Comparison of ENCODE assay signal across 24 cellular contexts in the genomic region with DNA sequence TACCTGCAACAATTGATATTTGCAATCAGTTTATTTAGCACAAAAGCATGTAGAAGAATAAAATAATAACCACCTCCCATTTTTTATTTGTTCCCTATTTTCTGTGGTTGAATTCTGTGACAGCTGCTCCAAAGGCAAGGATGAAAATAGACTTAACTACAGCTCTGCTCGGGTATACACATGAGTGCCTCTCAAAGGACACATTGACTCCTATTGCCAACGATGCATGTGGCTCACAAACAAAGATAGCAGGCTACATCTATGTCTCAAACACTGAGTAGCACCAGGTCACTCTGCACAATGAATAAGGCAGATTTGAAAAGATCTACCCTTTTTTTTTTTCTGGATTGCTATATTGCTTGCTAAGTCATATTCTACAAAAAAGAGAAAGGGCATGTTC.
A peak's percentile ranks its signal among the peaks of the same experiment; 100 is the strongest.
DNase-seq lines count a peak whose midpoint lies in the region; ATAC-seq and TF ChIP-seq lines count a peak whose summit lies in the region.
"Had no signal": no experiment of that assay in that cellular context is flagged by ENCODE, and none has a peak within 500 bp of the region (broad histone marks: within the 10 kb centered on the region; RNA-seq: fewer than 3 reads in every experiment).

No MANE protein-coding gene starts in this region.

- H3K4me3 Mint-ChIP-seq in GM23338 (no peak overlapping the region), nephron progenitor cell (no peak overlapping the region)
- H3K4me3 Mint-ChIP-seq: activated CD4-positive, alpha-beta T cell treated with anti-CD3 and anti-CD28 coated beads, Interleukin-2, amount 10 ng/mL, durations not matched to agents 7 days and 5 days; activated CD8-positive, alpha-beta memory T cell treated with anti-CD3 and anti-CD28 coated beads, Interleukin-2, amount 10 ng/mL, durations not matched to agents 7 days and 5 days; activated T-helper 1 cell treated with anti-CD3 and anti-CD28 coated beads, Interleukin-12 subunit alpha, Interleukin-12 subunit beta, Interleukin-2, Interleukin-4 antibody, amounts not matched to agents 30 ng/mL and 10 ng/mL and 1 ng/mL, durations not matched to agents 14 hours and 24 hours and 36 hours; CD4-positive, CD25-positive, alpha-beta regulatory T cell; dendritic cell treated with granulocyte-macrophage colony-stimulating factor and Interleukin-4, amounts not matched to agents 40 ng/mL and 50 ng/mL, for 4 days; stimulated activated naive CD8-positive, alpha-beta T cell treated with anti-CD3 and anti-CD28 coated beads, Interleukin-15, Interleukin-2, amounts not matched to agents 100 ng/mL and 50 ng/mL, for 24 hours had no signal

- peaks cover 8% of the 10 kb centered on the region; the same call in 2 of the 3 replicates for H3K36me3 Mint-ChIP-seq in GM23338 (ENCODE audit: low read depth)
- H3K36me3 Mint-ChIP-seq in nephron progenitor cell (ENCODE audit: low read depth) = peaks cover 4% of the 10 kb centered on the region
- H3K36me3 Mint-ChIP-seq: activated CD8-positive, alpha-beta memory T cell treated with anti-CD3 and anti-CD28 coated beads, Interleukin-2, amount 10 ng/mL, durations not matched to agents 7 days and 5 days; CD4-positive, CD25-positive, alpha-beta regulatory T cell had no signal

- H3K4me2 ChIP-seq in GM23338 = no peak overlapping the region

- DNase-seq in DMS153 (lab: John Stamatoyannopoulos, UW) (peak; percentile 52), GM23338 (ENCODE audit: low spot score) (no peak), NCI-H345 treated with DMSO at 0.1 percent for 48 hours (lab: John Stamatoyannopoulos, UW; ENCODE audit: unreplicated experiment) (peak; percentile 88), nephron progenitor cell (no peak), AG08396 (ENCODE audit: low spot score) (no peak), SW 1271 (lab: John Stamatoyannopoulos, UW) (no peak), NCI-H146 (lab: John Stamatoyannopoulos, UW) (no peak)
- DNase-seq: activated CD4-positive, alpha-beta T cell treated with anti-CD3 and anti-CD28 coated beads, Interleukin-2, amount 10 ng/mL, durations not matched to agents 7 days and 5 days; activated CD8-positive, alpha-beta memory T cell treated with anti-CD3 and anti-CD28 coated beads, Interleukin-2, amount 10 ng/mL, durations not matched to agents 7 days and 5 days; activated naive CD4-positive, alpha-beta T cell treated with anti-CD3 and anti-CD28 coated beads, Interleukin-2, amount 50 U/mL, for 16 hours; CD4-positive, CD25-positive, alpha-beta regulatory T cell; GF-D8; kidney; lower lobe of right lung; MG63; mucosa of descending colon; NCI-H526; WERI-Rb-1 had no signal

- peak; percentile 32; the same call in 1 of the 3 replicates for ATAC-seq in GM23338
- ATAC-seq: activated CD8-positive, alpha-beta memory T cell treated with anti-CD3 and anti-CD28 coated beads, Interleukin-2, amount 10 ng/mL, durations not matched to agents 7 days and 5 days; K562; lower lobe of right lung; mucosa of descending colon had no signal

- H3F3A ChIP-seq in GM23338 (replicated peaks; ENCODE audit: low read depth) = no peaks in the 10 kb centered on the region

- H3K79me2 ChIP-seq in GM23338 (replicated peaks; ENCODE audit: insufficient read depth) = no peaks in the 10 kb centered on the region

- H3K9me2 ChIP-seq in GM23338 (ENCODE audit: insufficient read depth) = no peaks in the 10 kb centered on the region

- H3K9me3 Mint-ChIP-seq in GM23338 (peaks cover 5% of the 10 kb centered on the region; the same call in 2 of the 3 replicates), nephron progenitor cell (peaks cover 10% of the 10 kb centered on the region)
- H3K9me3 Mint-ChIP-seq: activated CD4-positive, alpha-beta T cell treated with anti-CD3 and anti-CD28 coated beads, Interleukin-2, amount 10 ng/mL, durations not matched to agents 7 days and 5 days had no signal

- H3K27me3 Mint-ChIP-seq in GM23338 (ENCODE audit: insufficient read depth, low read depth, poor library complexity) (no peaks in the 10 kb centered on the region), nephron progenitor cell (ENCODE audit: low read depth, poor library complexity) (no peaks in the 10 kb centered on the region)
- H3K27me3 Mint-ChIP-seq: activated CD4-positive, alpha-beta T cell treated with anti-CD3 and anti-CD28 coated beads, Interleukin-2, amount 10 ng/mL, durations not matched to agents 7 days and 5 days; activated CD8-positive, alpha-beta memory T cell treated with anti-CD3 and anti-CD28 coated beads, Interleukin-2, amount 10 ng/mL, durations not matched to agents 7 days and 5 days; CD4-positive, CD25-positive, alpha-beta regulatory T cell; dendritic cell treated with granulocyte-macrophage colony-stimulating factor and Interleukin-4, amounts not matched to agents 40 ng/mL and 50 ng/mL, for 4 days; progenitor cell of endocrine pancreas; stimulated activated naive CD8-positive, alpha-beta T cell treated with anti-CD3 and anti-CD28 coated beads, Interleukin-15, Interleukin-2, amounts not matched to agents 100 ng/mL and 50 ng/mL, for 24 hours had no signal

- no peak for TF ChIP-seq CTCF in GM23338 (conservative IDR thresholded peaks at IDR 0.05; ENCODE audit: low read depth in 2 of 2)
- TF ChIP-seq CTCF in nephron progenitor cell (IDR thresholded peaks at IDR 0.05) = no peak

- H3K4me1 ChIP-seq in GM23338 (ENCODE audit: insufficient read depth) = 0 out of 2 replicates have a peak, but pooled peaks cover 5% of the 10 kb centered on the region
- H3K4me1 ChIP-seq: lower lobe of right lung had no signal

- H3K27me3 ChIP-seq in GM23338 (ENCODE audit: insufficient read depth) = no peaks in the 10 kb centered on the region
- H3K27me3 ChIP-seq: MG63, neutrophil had no signal

- H3K27ac ChIP-seq in GM23338 (ENCODE audit: low read depth) = no peak overlapping the region
- H3K27ac ChIP-seq: lower lobe of right lung, neutrophil, WERI-Rb-1 had no signal

- no peak overlapping the region for H2AFZ ChIP-seq in GM23338

- no peaks in the 10 kb centered on the region for H3K36me3 ChIP-seq in GM23338 (ENCODE audit: insufficient read depth)
- H3K36me3 ChIP-seq: lower lobe of right lung, MG63, neutrophil, WERI-Rb-1 had no signal

- no peak overlapping the region for H3K4me3 ChIP-seq in GM23338
- H3K4me3 ChIP-seq: K562, lower lobe of right lung, MG63, mucosa of descending colon had no signal

- H4K20me1 ChIP-seq in GM23338 (replicated peaks; ENCODE audit: insufficient read depth) = no peaks in the 10 kb centered on the region

- H3K27ac Mint-ChIP-seq in GM23338 = no peak overlapping the region
- H3K27ac Mint-ChIP-seq in nephron progenitor cell = peak overlapping the region; percentile 46
- H3K27ac Mint-ChIP-seq: activated CD4-positive, alpha-beta T cell treated with anti-CD3 and anti-CD28 coated beads, Interleukin-2, amount 10 ng/mL, durations not matched to agents 7 days and 5 days; activated CD8-positive, alpha-beta memory T cell treated with anti-CD3 and anti-CD28 coated beads, Interleukin-2, amount 10 ng/mL, durations not matched to agents 7 days and 5 days; activated T-helper 1 cell treated with anti-CD3 and anti-CD28 coated beads, Interleukin-12 subunit alpha, Interleukin-12 subunit beta, Interleukin-2, Interleukin-4 antibody, amounts not matched to agents 30 ng/mL and 10 ng/mL and 1 ng/mL, durations not matched to agents 14 hours and 24 hours and 36 hours; CD4-positive, CD25-positive, alpha-beta regulatory T cell; dendritic cell treated with granulocyte-macrophage colony-stimulating factor and Interleukin-4, amounts not matched to agents 40 ng/mL and 50 ng/mL, for 4 days; progenitor cell of endocrine pancreas; stimulated activated naive CD8-positive, alpha-beta T cell treated with anti-CD3 and anti-CD28 coated beads, Interleukin-15, Interleukin-2, amounts not matched to agents 100 ng/mL and 50 ng/mL, for 24 hours had no signal

- H3K4me1 Mint-ChIP-seq in GM23338 (peaks cover 20% of the 10 kb centered on the region; the same call in 2 of the 3 replicates), nephron progenitor cell (peaks cover 6% of the 10 kb centered on the region)
- H3K4me1 Mint-ChIP-seq: activated CD4-positive, alpha-beta T cell treated with anti-CD3 and anti-CD28 coated beads, Interleukin-2, amount 10 ng/mL, durations not matched to agents 7 days and 5 days; activated CD8-positive, alpha-beta memory T cell treated with anti-CD3 and anti-CD28 coated beads, Interleukin-2, amount 10 ng/mL, durations not matched to agents 7 days and 5 days; CD4-positive, CD25-positive, alpha-beta regulatory T cell had no signal

TF ChIP-seq in GM23338, 12 proteins besides CTCF, POLR2A, EP300 and RAD21:
- TF ChIP-seq CREB1 (CRISPR knock-in tag; IDR thresholded peaks at IDR 0.05; ENCODE audit: low read depth) (no peak), ZNF331 (CRISPR knock-in tag; IDR thresholded peaks at IDR 0.05; ENCODE audit: low read depth) (no peak), EZH2phosphoT487 (IDR thresholded peaks at IDR 0.05; ENCODE audit: unreplicated experiment) (no peak), NANOG (IDR thresholded peaks at IDR 0.05; ENCODE audit: borderline replicate concordance) (no peak)
- TF ChIP-seq, protein P1, sequence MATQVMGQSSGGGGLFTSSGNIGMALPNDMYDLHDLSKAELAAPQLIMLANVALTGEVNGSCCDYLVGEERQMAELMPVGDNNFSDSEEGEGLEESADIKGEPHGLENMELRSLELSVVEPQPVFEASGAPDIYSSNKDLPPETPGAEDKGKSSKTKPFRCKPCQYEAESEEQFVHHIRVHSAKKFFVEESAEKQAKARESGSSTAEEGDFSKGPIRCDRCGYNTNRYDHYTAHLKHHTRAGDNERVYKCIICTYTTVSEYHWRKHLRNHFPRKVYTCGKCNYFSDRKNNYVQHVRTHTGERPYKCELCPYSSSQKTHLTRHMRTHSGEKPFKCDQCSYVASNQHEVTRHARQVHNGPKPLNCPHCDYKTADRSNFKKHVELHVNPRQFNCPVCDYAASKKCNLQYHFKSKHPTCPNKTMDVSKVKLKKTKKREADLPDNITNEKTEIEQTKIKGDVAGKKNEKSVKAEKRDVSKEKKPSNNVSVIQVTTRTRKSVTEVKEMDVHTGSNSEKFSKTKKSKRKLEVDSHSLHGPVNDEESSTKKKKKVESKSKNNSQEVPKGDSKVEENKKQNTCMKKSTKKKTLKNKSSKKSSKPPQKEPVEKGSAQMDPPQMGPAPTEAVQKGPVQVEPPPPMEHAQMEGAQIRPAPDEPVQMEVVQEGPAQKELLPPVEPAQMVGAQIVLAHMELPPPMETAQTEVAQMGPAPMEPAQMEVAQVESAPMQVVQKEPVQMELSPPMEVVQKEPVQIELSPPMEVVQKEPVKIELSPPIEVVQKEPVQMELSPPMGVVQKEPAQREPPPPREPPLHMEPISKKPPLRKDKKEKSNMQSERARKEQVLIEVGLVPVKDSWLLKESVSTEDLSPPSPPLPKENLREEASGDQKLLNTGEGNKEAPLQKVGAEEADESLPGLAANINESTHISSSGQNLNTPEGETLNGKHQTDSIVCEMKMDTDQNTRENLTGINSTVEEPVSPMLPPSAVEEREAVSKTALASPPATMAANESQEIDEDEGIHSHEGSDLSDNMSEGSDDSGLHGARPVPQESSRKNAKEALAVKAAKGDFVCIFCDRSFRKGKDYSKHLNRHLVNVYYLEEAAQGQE (IDR thresholded peaks at IDR 0.05; ENCODE audit: unreplicated experiment) = no peak

Comparison
In these comparisons a context has a peak if more than half of its experiments do, and no peak if none do; other contexts are left out.
1. DNase-seq: peak in DMS153 (single experiment) and NCI-H345 treated with DMSO at 0.1 percent for 48 hours (single experiment); none in GM23338 (single experiment), nephron progenitor cell (single experiment), AG08396 (single experiment), SW 1271 (0 of 2) and NCI-H146 (single experiment).